ENCODE assay signal across 1 cellular context in the genomic region with DNA sequence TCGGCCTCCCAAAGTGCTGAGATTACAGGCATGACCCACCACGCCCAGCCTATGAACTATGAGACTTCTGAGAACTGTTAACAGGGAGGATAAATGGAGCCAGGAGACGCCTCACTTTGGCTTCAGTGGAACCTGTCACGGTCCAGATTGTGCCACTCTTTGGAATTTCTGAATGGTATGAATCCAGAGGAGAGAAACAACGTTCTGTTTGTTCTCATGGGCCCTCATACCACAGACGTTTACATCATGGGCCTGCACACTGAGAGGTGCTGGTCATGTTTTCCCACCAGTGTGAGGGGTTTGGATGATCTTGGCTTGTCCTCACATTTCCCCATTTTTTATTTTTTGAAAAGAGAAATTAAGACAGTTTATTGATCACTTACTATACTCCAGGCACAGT.
TF ChIP-seq lines count a peak whose summit lies in the region.

No MANE protein-coding gene starts in this region.

TF ChIP-seq in HepG2, 621 proteins besides CTCF, POLR2A, EP300 and RAD21 (continued from another document and continues in another):
- TF ChIP-seq NONO (IDR thresholded peaks at IDR 0.05) (no peak), NONO (CRISPR knock-in tag; conservative IDR thresholded peaks at IDR 0.05) (no peak), ZNF17 (CRISPR knock-in tag; IDR thresholded peaks at IDR 0.05) (no peak), ZSCAN12 (CRISPR knock-in tag; IDR thresholded peaks at IDR 0.05) (no peak), ZNF382 (CRISPR knock-in tag; IDR thresholded peaks at IDR 0.05; ENCODE audit: borderline replicate concordance) (no peak), MBNL3 (CRISPR knock-in tag; conservative IDR thresholded peaks at IDR 0.05) (no peak), HNF1A (IDR thresholded peaks at IDR 0.05; ENCODE audit: low read depth) (no peak), HNF1A (CRISPR knock-in tag; IDR thresholded peaks at IDR 0.05; ENCODE audit: borderline replicate concordance) (no peak), ZNF441 (CRISPR knock-in tag; IDR thresholded peaks at IDR 0.05; ENCODE audit: borderline replicate concordance) (no peak), HIC2 (CRISPR knock-in tag; IDR thresholded peaks at IDR 0.05; ENCODE audit: low read depth) (peak; percentile 16; the same call in 1 of the 2 replicates), ZNF749 (CRISPR knock-in tag; IDR thresholded peaks at IDR 0.05; ENCODE audit: borderline replicate concordance) (no peak), ZNF20 (CRISPR knock-in tag; IDR thresholded peaks at IDR 0.05) (no peak), MIER2 (CRISPR knock-in tag; IDR thresholded peaks at IDR 0.05) (no peak), NR2F6 (IDR thresholded peaks at IDR 0.05) (no peak; the same call in 1 of the 2 replicates), NR2F6 (CRISPR knock-in tag; IDR thresholded peaks at IDR 0.05) (0 out of 2 replicates have a peak, but pooled peaks have one; percentile 12), ZNF567 (CRISPR knock-in tag; IDR thresholded peaks at IDR 0.05; ENCODE audit: borderline replicate concordance) (no peak), ZNF235 (CRISPR knock-in tag; IDR thresholded peaks at IDR 0.05; ENCODE audit: borderline replicate concordance) (no peak), ZNF180 (CRISPR knock-in tag; IDR thresholded peaks at IDR 0.05; ENCODE audit: borderline replicate concordance, low read depth) (no peak), PAF1 (CRISPR knock-in tag; IDR thresholded peaks at IDR 0.05) (no peak), ZNF414 (CRISPR knock-in tag; IDR thresholded peaks at IDR 0.05) (no peak), MXD4 (CRISPR knock-in tag; IDR thresholded peaks at IDR 0.05) (no peak), SATB2 (CRISPR knock-in tag; IDR thresholded peaks at IDR 0.05) (no peak), ZNF230 (CRISPR knock-in tag; IDR thresholded peaks at IDR 0.05) (no peak), GTF3A (CRISPR knock-in tag; conservative IDR thresholded peaks at IDR 0.05) (no peak), ZNF678 (CRISPR knock-in tag; IDR thresholded peaks at IDR 0.05) (no peak), GATAD1 (CRISPR knock-in tag; IDR thresholded peaks at IDR 0.05) (no peak), RORA (CRISPR knock-in tag; IDR thresholded peaks at IDR 0.05) (no peak), ZNF335 (CRISPR knock-in tag; IDR thresholded peaks at IDR 0.05) (no peak), ZBTB26 (CRISPR knock-in tag; IDR thresholded peaks at IDR 0.05; ENCODE audit: borderline replicate concordance) (no peak), SP140L (CRISPR knock-in tag; IDR thresholded peaks at IDR 0.05; ENCODE audit: borderline replicate concordance) (no peak), ZSCAN31 (CRISPR knock-in tag; IDR thresholded peaks at IDR 0.05; ENCODE audit: low read depth) (no peak), CEBPB (IDR thresholded peaks at IDR 0.05; ENCODE audit: borderline replicate concordance, low read depth, low read length) (peak; percentile 54), FOXA3 (CRISPR knock-in tag; IDR thresholded peaks at IDR 0.05) (no peak), TEAD3 (CRISPR knock-in tag; optimal IDR thresholded peaks at IDR 0.05; ENCODE audit: borderline replicate concordance) (peak; percentile 67), ETV6 (CRISPR knock-in tag; conservative IDR thresholded peaks at IDR 0.05) (no peak), ZNF644 (CRISPR knock-in tag; IDR thresholded peaks at IDR 0.05; ENCODE audit: low read depth) (no peak), ZNF3 (CRISPR knock-in tag; IDR thresholded peaks at IDR 0.05) (0 out of 2 replicates have a peak, but pooled peaks have one; percentile 23), ZNF639 (CRISPR knock-in tag; conservative IDR thresholded peaks at IDR 0.05) (no peak), ZNF225 (CRISPR knock-in tag; IDR thresholded peaks at IDR 0.05) (no peak), ZNF598 (CRISPR knock-in tag; IDR thresholded peaks at IDR 0.05; ENCODE audit: borderline replicate concordance) (no peak), ZNF468 (CRISPR knock-in tag; IDR thresholded peaks at IDR 0.05) (no peak), EZH2 (conservative IDR thresholded peaks at IDR 0.05; ENCODE audit: low read depth, low read length) (no peak), POLR2AphosphoS5 (IDR thresholded peaks at IDR 0.05; ENCODE audit: low read depth, low read length) (no peak), ZNF570 (CRISPR knock-in tag; IDR thresholded peaks at IDR 0.05; ENCODE audit: borderline replicate concordance) (no peak), TCF7L2 (IDR thresholded peaks at IDR 0.05; ENCODE audit: low read depth, low read length) (no peak), SMYD3 (CRISPR knock-in tag; IDR thresholded peaks at IDR 0.05) (no peak), RBM39 (IDR thresholded peaks at IDR 0.05; ENCODE audit: low read depth, low read length, poor library complexity, severe bottlenecking) (no peak)
- TF ChIP-seq, protein P1, sequence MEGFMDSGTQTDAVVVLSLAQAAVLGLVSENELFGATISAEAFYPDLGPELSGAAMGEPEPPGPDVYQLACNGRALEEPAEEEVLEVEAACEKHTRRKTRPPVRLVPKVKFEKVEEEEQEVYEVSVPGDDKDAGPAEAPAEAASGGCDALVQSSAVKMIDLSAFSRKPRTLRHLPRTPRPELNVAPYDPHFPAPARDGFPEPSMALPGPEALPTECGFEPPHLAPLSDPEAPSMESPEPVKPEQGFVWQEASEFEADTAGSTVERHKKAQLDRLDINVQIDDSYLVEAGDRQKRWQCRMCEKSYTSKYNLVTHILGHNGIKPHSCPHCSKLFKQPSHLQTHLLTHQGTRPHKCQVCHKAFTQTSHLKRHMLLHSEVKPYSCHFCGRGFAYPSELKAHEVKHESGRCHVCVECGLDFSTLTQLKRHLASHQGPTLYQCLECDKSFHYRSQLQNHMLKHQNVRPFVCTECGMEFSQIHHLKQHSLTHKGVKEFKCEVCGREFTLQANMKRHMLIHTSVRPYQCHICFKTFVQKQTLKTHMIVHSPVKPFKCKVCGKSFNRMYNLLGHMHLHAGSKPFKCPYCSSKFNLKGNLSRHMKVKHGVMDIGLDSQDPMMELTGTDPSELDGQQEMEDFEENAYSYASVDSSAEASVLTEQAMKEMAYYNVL (CRISPR knock-in tag; IDR thresholded peaks at IDR 0.05; ENCODE audit: borderline replicate concordance), result no peak
- TF ChIP-seq, protein P2, sequence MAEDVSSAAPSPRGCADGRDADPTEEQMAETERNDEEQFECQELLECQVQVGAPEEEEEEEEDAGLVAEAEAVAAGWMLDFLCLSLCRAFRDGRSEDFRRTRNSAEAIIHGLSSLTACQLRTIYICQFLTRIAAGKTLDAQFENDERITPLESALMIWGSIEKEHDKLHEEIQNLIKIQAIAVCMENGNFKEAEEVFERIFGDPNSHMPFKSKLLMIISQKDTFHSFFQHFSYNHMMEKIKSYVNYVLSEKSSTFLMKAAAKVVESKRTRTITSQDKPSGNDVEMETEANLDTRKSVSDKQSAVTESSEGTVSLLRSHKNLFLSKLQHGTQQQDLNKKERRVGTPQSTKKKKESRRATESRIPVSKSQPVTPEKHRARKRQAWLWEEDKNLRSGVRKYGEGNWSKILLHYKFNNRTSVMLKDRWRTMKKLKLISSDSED (CRISPR knock-in tag; IDR thresholded peaks at IDR 0.05), result no peak
- TF ChIP-seq, protein P3, sequence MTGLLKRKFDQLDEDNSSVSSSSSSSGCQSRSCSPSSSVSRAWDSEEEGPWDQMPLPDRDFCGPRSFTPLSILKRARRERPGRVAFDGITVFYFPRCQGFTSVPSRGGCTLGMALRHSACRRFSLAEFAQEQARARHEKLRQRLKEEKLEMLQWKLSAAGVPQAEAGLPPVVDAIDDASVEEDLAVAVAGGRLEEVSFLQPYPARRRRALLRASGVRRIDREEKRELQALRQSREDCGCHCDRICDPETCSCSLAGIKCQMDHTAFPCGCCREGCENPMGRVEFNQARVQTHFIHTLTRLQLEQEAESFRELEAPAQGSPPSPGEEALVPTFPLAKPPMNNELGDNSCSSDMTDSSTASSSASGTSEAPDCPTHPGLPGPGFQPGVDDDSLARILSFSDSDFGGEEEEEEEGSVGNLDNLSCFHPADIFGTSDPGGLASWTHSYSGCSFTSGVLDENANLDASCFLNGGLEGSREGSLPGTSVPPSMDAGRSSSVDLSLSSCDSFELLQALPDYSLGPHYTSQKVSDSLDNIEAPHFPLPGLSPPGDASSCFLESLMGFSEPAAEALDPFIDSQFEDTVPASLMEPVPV (CRISPR knock-in tag; IDR thresholded peaks at IDR 0.05), result no peak
